Comparison of ENCODE assay signal across 38 cellular contexts in the genomic region with DNA sequence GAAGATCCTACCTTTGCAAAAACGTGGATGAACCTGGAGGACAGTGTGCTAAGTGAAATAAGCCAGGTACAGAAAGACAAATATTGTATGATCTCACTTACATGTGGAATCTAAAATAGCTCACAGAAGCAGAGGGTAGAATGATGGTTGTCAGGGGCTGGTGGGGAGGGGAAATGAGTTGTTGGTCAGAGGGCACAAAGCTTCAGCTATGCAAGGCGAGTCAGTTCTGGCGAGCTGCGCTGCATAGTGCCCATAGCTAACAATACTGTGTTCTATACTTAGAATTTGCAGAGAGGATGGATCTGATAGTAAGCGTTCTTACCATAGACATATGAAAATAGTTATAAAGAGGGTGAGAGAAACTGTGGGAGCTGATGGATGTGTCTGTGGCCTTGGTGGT. TPM values are rescaled to one million over a fixed set of nuclear protein-coding genes. Genes with fewer than 3 reads are reported as not detected.
"Had no signal": no experiment of that assay in that cellular context is flagged by ENCODE, and none has a peak within 500 bp of the region (broad histone marks: within the 10 kb centered on the region; RNA-seq: fewer than 3 reads in every experiment).

No MANE protein-coding gene starts in this region.

- DNase-seq: activated CD4-positive, alpha-beta memory T cell treated with anti-CD3 and anti-CD28 coated beads for 36 hours; activated CD4-positive, alpha-beta T cell treated with anti-CD3 and anti-CD28 coated beads for 36 hours; activated CD4-positive, alpha-beta T cell treated with anti-CD3 and anti-CD28 coated beads, Interleukin-2, amount 10 ng/mL, durations not matched to agents 24 days and 14 days; activated CD4-positive, CD25-positive, alpha-beta regulatory T cell; activated CD4-positive, CD25-positive, alpha-beta regulatory T cell treated with anti-CD3 and anti-CD28 coated beads, Interleukin-2, amount 50 U/mL, for 72 hours; activated CD8-positive, alpha-beta memory T cell treated with anti-CD3 and anti-CD28 coated beads, Interleukin-2, amount 10 ng/mL, durations not matched to agents 7 days and 5 days; activated CD8-positive, alpha-beta memory T cell treated with anti-CD3 and anti-CD28 coated beads, Interleukin-2, amount 50 U/mL, for 4 hours; activated CD8-positive, alpha-beta T cell treated with anti-CD3 and anti-CD28 coated beads, Interleukin-2, amount 10 ng/mL, durations not matched to agents 7 days and 5 days; activated effector memory CD4-positive, alpha-beta T cell treated with anti-CD3 and anti-CD28 coated beads, Interleukin-2, amount 50 U/mL, for 16 hours; activated naive CD4-positive, alpha-beta T cell treated with anti-CD3 and anti-CD28 coated beads for 36 hours; activated naive CD8-positive, alpha-beta T cell treated with anti-CD3 and anti-CD28 coated beads for 36 hours; activated naive CD8-positive, alpha-beta T cell treated with anti-CD3 and anti-CD28 coated beads, Interleukin-2, amount 50 U/mL, for 24 hours; activated T-cell treated with anti-CD3 and anti-CD28 coated beads, Interleukin-2, amount 50 U/mL, for 1 hour; activated T-cell treated with anti-CD3 and anti-CD28 coated beads, Interleukin-2, amount 50 U/mL, for 48 hours; adrenal gland; amygdala; aorta; body of pancreas; central memory CD4-positive, alpha-beta T cell; cerebellar nuclear complex; dorsolateral prefrontal cortex; effector memory CD4-positive, alpha-beta T cell; erythroblast; foreskin keratinocyte; gastrocnemius medialis; glutamatergic neuron; heart left ventricle; T-cell; T-helper 17 cell; T1000; WERI-Rb-1 had no signal

- H3K9me3 ChIP-seq: adrenal gland, body of pancreas, gastrocnemius medialis had no signal

- H3K36me3 ChIP-seq: adrenal gland, esophagus muscularis mucosa, gastrocnemius medialis, heart left ventricle, WERI-Rb-1 had no signal

- H3K9me3 Mint-ChIP-seq: activated CD4-positive, alpha-beta T cell treated with anti-CD3 and anti-CD28 coated beads, Interleukin-2, amount 10 ng/mL, durations not matched to agents 24 days and 14 days; activated naive CD4-positive, alpha-beta T cell treated with anti-CD3 and anti-CD28 coated beads for 36 hours; activated naive CD4-positive, alpha-beta T cell treated with anti-CD3 and anti-CD28 coated beads, Interleukin-2, amount 50 U/mL, for 24 hours; activated naive CD8-positive, alpha-beta T cell treated with anti-CD3 and anti-CD28 coated beads, Interleukin-2, amount 50 U/mL, for 24 hours; activated T-helper 1 cell treated with anti-CD3 and anti-CD28 coated beads, Interleukin-12 subunit alpha, Interleukin-12 subunit beta, Interleukin-2, Interleukin-4 antibody, amounts not matched to agents 30 ng/mL and 10 ng/mL and 1 ng/mL, durations not matched to agents 14 hours and 24 hours and 36 hours; activated T-helper 2 cell treated with anti-CD3 and anti-CD28 coated beads, Interferon-gamma antibody, Interleukin-2, Interleukin-4, amounts not matched to agents 10 μg/mL and 5 μg/mL and 100 μg/mL, durations not matched to agents 14 hours and 24 hours and 36 hours; dendritic cell treated with granulocyte-macrophage colony-stimulating factor and Interleukin-4, amounts not matched to agents 40 ng/mL and 50 ng/mL, for 4 days; T-cell; T-helper 2 cell treated with Interferon-gamma antibody and Interleukin-4, amounts not matched to agents 5 μg/mL and 100 μg/mL, for 36 hours had no signal

- H3K4me1 Mint-ChIP-seq: activated CD4-positive, alpha-beta T cell treated with anti-CD3 and anti-CD28 coated beads for 36 hours; activated CD4-positive, alpha-beta T cell treated with anti-CD3 and anti-CD28 coated beads, Interleukin-2, amount 10 ng/mL, durations not matched to agents 24 days and 14 days; activated naive CD4-positive, alpha-beta T cell treated with anti-CD3 and anti-CD28 coated beads, Interleukin-2, amount 50 U/mL, for 24 hours; activated naive CD8-positive, alpha-beta T cell treated with anti-CD3 and anti-CD28 coated beads for 36 hours had no signal

- H3K4me3 ChIP-seq: adrenal gland, body of pancreas, coronary artery, dorsolateral prefrontal cortex, esophagus muscularis mucosa, gastrocnemius medialis, heart left ventricle had no signal

- H3K27me3 Mint-ChIP-seq: activated CD4-positive, alpha-beta T cell treated with anti-CD3 and anti-CD28 coated beads, Interleukin-2, amount 10 ng/mL, durations not matched to agents 24 days and 14 days; activated naive CD4-positive, alpha-beta T cell treated with anti-CD3 and anti-CD28 coated beads, Interleukin-2, amount 50 U/mL, for 24 hours; activated naive CD8-positive, alpha-beta T cell treated with anti-CD3 and anti-CD28 coated beads for 36 hours had no signal

- H3K27me3 ChIP-seq: adrenal gland, body of pancreas, dorsolateral prefrontal cortex, esophagus muscularis mucosa, gastrocnemius medialis, heart left ventricle had no signal

- H3K4me1 ChIP-seq: foreskin keratinocyte had no signal

- H3K4me3 Mint-ChIP-seq: activated CD4-positive, alpha-beta memory T cell treated with anti-CD3 and anti-CD28 coated beads for 36 hours; activated CD4-positive, alpha-beta T cell treated with anti-CD3 and anti-CD28 coated beads for 36 hours; activated CD4-positive, alpha-beta T cell treated with anti-CD3 and anti-CD28 coated beads, Interleukin-2, amount 10 ng/mL, durations not matched to agents 24 days and 14 days; activated CD8-positive, alpha-beta memory T cell treated with anti-CD3 and anti-CD28 coated beads, Interleukin-2, amount 10 ng/mL, durations not matched to agents 7 days and 5 days; activated CD8-positive, alpha-beta T cell treated with anti-CD3 and anti-CD28 coated beads, Interleukin-2, amount 10 ng/mL, durations not matched to agents 7 days and 5 days; activated naive CD4-positive, alpha-beta T cell treated with anti-CD3 and anti-CD28 coated beads for 36 hours; activated naive CD4-positive, alpha-beta T cell treated with anti-CD3 and anti-CD28 coated beads, Interleukin-2, amount 50 U/mL, for 24 hours; activated naive CD8-positive, alpha-beta T cell treated with anti-CD3 and anti-CD28 coated beads for 36 hours; activated naive CD8-positive, alpha-beta T cell treated with anti-CD3 and anti-CD28 coated beads, Interleukin-2, amount 50 U/mL, for 24 hours; activated T-helper 1 cell treated with anti-CD3 and anti-CD28 coated beads, Interleukin-12 subunit alpha, Interleukin-12 subunit beta, Interleukin-2, Interleukin-4 antibody, amounts not matched to agents 30 ng/mL and 10 ng/mL and 1 ng/mL, durations not matched to agents 14 hours and 24 hours and 36 hours; dendritic cell treated with granulocyte-macrophage colony-stimulating factor and Interleukin-4, amounts not matched to agents 40 ng/mL and 50 ng/mL, for 4 days; T-cell; T-helper 17 cell; T-helper 2 cell treated with Interferon-gamma antibody and Interleukin-4, amounts not matched to agents 5 μg/mL and 100 μg/mL, for 36 hours had no signal

- H3K27ac ChIP-seq: adrenal gland, body of pancreas, coronary artery, esophagus muscularis mucosa, foreskin keratinocyte, gastrocnemius medialis, WERI-Rb-1 had no signal

- H3K27ac Mint-ChIP-seq: activated CD4-positive, alpha-beta memory T cell treated with anti-CD3 and anti-CD28 coated beads for 36 hours; activated CD4-positive, alpha-beta T cell treated with anti-CD3 and anti-CD28 coated beads for 36 hours; activated CD4-positive, alpha-beta T cell treated with anti-CD3 and anti-CD28 coated beads, Interleukin-2, amount 10 ng/mL, durations not matched to agents 24 days and 14 days; activated CD8-positive, alpha-beta memory T cell treated with anti-CD3 and anti-CD28 coated beads, Interleukin-2, amount 10 ng/mL, durations not matched to agents 7 days and 5 days; activated CD8-positive, alpha-beta T cell treated with anti-CD3 and anti-CD28 coated beads, Interleukin-2, amount 10 ng/mL, durations not matched to agents 7 days and 5 days; activated naive CD4-positive, alpha-beta T cell treated with anti-CD3 and anti-CD28 coated beads for 36 hours; activated naive CD4-positive, alpha-beta T cell treated with anti-CD3 and anti-CD28 coated beads, Interleukin-2, amount 50 U/mL, for 24 hours; activated naive CD8-positive, alpha-beta T cell treated with anti-CD3 and anti-CD28 coated beads for 36 hours; activated naive CD8-positive, alpha-beta T cell treated with anti-CD3 and anti-CD28 coated beads, Interleukin-2, amount 50 U/mL, for 24 hours; activated T-helper 1 cell treated with anti-CD3 and anti-CD28 coated beads, Interleukin-12 subunit alpha, Interleukin-12 subunit beta, Interleukin-2, Interleukin-4 antibody, amounts not matched to agents 30 ng/mL and 10 ng/mL and 1 ng/mL, durations not matched to agents 14 hours and 24 hours and 36 hours; activated T-helper 2 cell treated with anti-CD3 and anti-CD28 coated beads, Interferon-gamma antibody, Interleukin-2, Interleukin-4, amounts not matched to agents 10 μg/mL and 5 μg/mL and 100 μg/mL, durations not matched to agents 14 hours and 24 hours and 36 hours; dendritic cell treated with granulocyte-macrophage colony-stimulating factor and Interleukin-4, amounts not matched to agents 40 ng/mL and 50 ng/mL, for 4 days; T-cell; T-helper 17 cell; T-helper 2 cell treated with Interferon-gamma antibody and Interleukin-4, amounts not matched to agents 5 μg/mL and 100 μg/mL, for 36 hours had no signal

- H3K36me3 Mint-ChIP-seq: activated CD4-positive, alpha-beta memory T cell treated with anti-CD3 and anti-CD28 coated beads for 36 hours; activated CD8-positive, alpha-beta memory T cell treated with anti-CD3 and anti-CD28 coated beads, Interleukin-2, amount 10 ng/mL, durations not matched to agents 7 days and 5 days; activated naive CD4-positive, alpha-beta T cell treated with anti-CD3 and anti-CD28 coated beads, Interleukin-2, amount 50 U/mL, for 24 hours; activated naive CD8-positive, alpha-beta T cell treated with anti-CD3 and anti-CD28 coated beads for 36 hours; T-cell had no signal

RNA-seq across cellular contexts. Expression of a gene that starts 32.3 kb away (rescaled TPM):
- total RNA-seq: activated CD4-positive, alpha-beta memory T cell treated with anti-CD3 and anti-CD28 coated beads for 36 hours; activated CD4-positive, alpha-beta T cell treated with anti-CD3 and anti-CD28 coated beads for 36 hours; activated CD8-positive, alpha-beta T cell treated with anti-CD3 and anti-CD28 coated beads, Interleukin-2, amount 10 ng/mL, durations not matched to agents 7 days and 5 days; activated naive CD4-positive, alpha-beta T cell treated with anti-CD3 and anti-CD28 coated beads for 36 hours; activated T-helper 2 cell treated with anti-CD3 and anti-CD28 coated beads, Interferon-gamma antibody, Interleukin-2, Interleukin-4, amounts not matched to agents 10 μg/mL and 5 μg/mL and 100 μg/mL, durations not matched to agents 14 hours and 24 hours and 36 hours; aorta; body of pancreas; foreskin keratinocyte had no signal
